1 cellular context compared by ENCODE assay signal in the genomic region with DNA sequence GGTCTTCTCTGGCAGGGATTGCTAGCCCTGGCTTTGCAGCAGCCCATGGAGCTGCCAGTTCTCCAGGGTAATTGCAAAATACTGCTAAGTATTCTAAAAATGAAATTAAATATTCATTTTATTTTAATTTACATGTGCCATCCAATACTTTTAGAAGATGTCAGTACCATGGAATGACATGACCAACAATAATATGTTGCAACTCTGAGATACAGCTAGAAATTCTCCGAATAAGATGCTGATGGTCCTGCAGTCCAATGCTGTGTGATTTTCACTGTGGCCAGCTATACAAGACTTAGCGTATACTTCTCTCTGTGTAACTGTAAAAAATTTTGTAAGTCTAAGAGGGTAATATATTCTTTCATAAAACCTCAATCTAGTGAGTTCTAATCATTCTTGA.
TF ChIP-seq lines count a peak whose summit lies in the region.

No MANE protein-coding gene starts in this region.

TF ChIP-seq in WTC11, 78 proteins besides CTCF, POLR2A, EP300 and RAD21 (continued from another document):
- TF ChIP-seq FOXP4 (CRISPR knock-in tag; IDR thresholded peaks at IDR 0.05) (no peak), PRDM15 (CRISPR knock-in tag; IDR thresholded peaks at IDR 0.05) (no peak), ZNF281 (CRISPR knock-in tag; IDR thresholded peaks at IDR 0.05) (no peak), NFATC4 (CRISPR knock-in tag; IDR thresholded peaks at IDR 0.05) (no peak), ATF6 (CRISPR knock-in tag; IDR thresholded peaks at IDR 0.05) (no peak), NR2C2 (CRISPR knock-in tag; IDR thresholded peaks at IDR 0.05) (no peak), FOXJ3 (CRISPR knock-in tag; IDR thresholded peaks at IDR 0.05; ENCODE audit: borderline replicate concordance) (no peak), PRRX2 (CRISPR knock-in tag; IDR thresholded peaks at IDR 0.05) (no peak), ZNF671 (CRISPR knock-in tag; IDR thresholded peaks at IDR 0.05) (no peak)
- TF ChIP-seq, protein P1, sequence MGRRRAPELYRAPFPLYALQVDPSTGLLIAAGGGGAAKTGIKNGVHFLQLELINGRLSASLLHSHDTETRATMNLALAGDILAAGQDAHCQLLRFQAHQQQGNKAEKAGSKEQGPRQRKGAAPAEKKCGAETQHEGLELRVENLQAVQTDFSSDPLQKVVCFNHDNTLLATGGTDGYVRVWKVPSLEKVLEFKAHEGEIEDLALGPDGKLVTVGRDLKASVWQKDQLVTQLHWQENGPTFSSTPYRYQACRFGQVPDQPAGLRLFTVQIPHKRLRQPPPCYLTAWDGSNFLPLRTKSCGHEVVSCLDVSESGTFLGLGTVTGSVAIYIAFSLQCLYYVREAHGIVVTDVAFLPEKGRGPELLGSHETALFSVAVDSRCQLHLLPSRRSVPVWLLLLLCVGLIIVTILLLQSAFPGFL (CRISPR knock-in tag; IDR thresholded peaks at IDR 0.05; ENCODE audit: borderline replicate concordance), result no peak
- TF ChIP-seq, protein P2, sequence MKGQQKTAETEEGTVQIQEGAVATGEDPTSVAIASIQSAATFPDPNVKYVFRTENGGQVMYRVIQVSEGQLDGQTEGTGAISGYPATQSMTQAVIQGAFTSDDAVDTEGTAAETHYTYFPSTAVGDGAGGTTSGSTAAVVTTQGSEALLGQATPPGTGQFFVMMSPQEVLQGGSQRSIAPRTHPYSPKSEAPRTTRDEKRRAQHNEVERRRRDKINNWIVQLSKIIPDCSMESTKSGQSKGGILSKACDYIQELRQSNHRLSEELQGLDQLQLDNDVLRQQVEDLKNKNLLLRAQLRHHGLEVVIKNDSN (CRISPR knock-in tag; IDR thresholded peaks at IDR 0.05), result no peak
TF ChIP-seq in WTC11: peak in this region for 0.
